Comparison of ENCODE assay signal across 8 cellular contexts in the genomic region with DNA sequence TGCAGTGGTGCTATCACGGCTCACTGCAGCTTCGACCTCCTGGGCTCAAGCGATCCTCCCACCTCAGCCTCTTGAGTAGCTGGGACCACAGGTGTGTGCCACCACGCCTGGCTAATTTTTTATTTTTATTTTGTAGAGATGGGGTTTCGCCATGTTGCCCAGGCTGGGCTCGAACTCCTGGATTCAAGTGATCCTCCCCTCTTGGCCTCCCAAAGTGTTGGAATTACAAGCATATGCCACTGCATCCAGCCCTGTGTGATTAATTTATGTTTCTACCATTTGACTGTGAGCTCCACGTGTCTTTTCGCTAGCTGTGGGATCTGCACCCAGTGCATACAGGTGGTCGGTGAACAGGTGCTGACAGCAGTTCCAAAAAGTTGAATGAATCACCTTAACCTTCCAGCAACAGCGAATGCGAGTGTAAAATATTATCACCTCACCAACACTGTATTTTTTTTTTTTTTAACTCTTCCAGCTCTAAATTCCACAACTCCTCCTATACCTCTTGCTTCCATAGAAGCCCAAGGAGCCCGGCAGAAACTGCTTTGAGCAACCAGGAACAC. TPM values are rescaled to one million over a fixed set of nuclear protein-coding genes. Genes with fewer than 3 reads are reported as not detected.
DNase-seq lines count a peak whose midpoint lies in the region; ATAC-seq and TF ChIP-seq lines count a peak whose summit lies in the region.

No MANE protein-coding gene starts in this region.

- H3K27ac Mint-ChIP-seq in Calu3 (ENCODE audit: unreplicated experiment) = peak overlapping the region; percentile 22

- WGBS in testis, 2 donors = 39 to 51% methylated on average over 12 of the region's 12 CpGs

- no peaks in the 10 kb centered on the region for H3K27me3 Mint-ChIP-seq in Calu3 (ENCODE audit: unreplicated experiment)

- no TSS peak for BruUV-seq in Calu3 (replicated peaks; lab: Mats Ljungman, UMichigan)

- ATAC-seq in GM21529 (IDR thresholded peaks at IDR 0.05; ENCODE audit: unreplicated experiment) (peak; percentile 29), left lobe of liver (no peak)

- H3K4me3 ChIP-seq in HUES48 (ENCODE audit: low read depth, low read length) = peak overlapping the region; percentile 25; the same call in 1 of the 2 replicates
- peak overlapping the region; percentile 30 for H3K4me3 ChIP-seq in fibroblast of mammary gland (ENCODE audit: control insufficient read depth, low read depth, low read length)
- H3K4me3 ChIP-seq in testis = peak overlapping the region; percentile 72 to 78
- H3K4me3 ChIP-seq in ascending aorta = peak overlapping the region in 1 of 2 donors; percentile 67

- intact Hi-C loops in Calu3 (cut with micrococcal nuclease; ENCODE audit: unreplicated experiment) (no loop called here), testis (cut with DNase I; ENCODE audit: low total_unique reads) (no loop called here), ascending aorta (cut with DNase I) (loop anchor here (1.0 to 5.0 kb wide), 8 partner anchors 43 to 531 kb away; partner anchors contain the start of genes MON1B, VAT1L and WWOX)

- H3K36me3 Mint-ChIP-seq in Calu3 (ENCODE audit: insufficient read depth, unreplicated experiment) = peaks cover 10% of the 10 kb centered on the region

- H3K27ac ChIP-seq in HUES48 (ENCODE audit: low read depth, low read length) = peak overlapping the region; percentile 21
- H3K27ac ChIP-seq in testis = no peak overlapping the region
- H3K27ac ChIP-seq in ascending aorta = no peak overlapping the region

- H3K27me3 ChIP-seq in HUES48 (ENCODE audit: control insufficient read depth, insufficient read depth, low read length) = no peaks in the 10 kb centered on the region
- no peaks in the 10 kb centered on the region for H3K27me3 ChIP-seq in testis
- no peaks in the 10 kb centered on the region for H3K27me3 ChIP-seq in ascending aorta

- no peaks in the 10 kb centered on the region for H3K9me3 ChIP-seq in HUES48 (ENCODE audit: control insufficient read depth, insufficient read depth, low read length)
- no peaks in the 10 kb centered on the region for H3K9me3 ChIP-seq in testis
- H3K9me3 ChIP-seq in ascending aorta = no peaks in the 10 kb centered on the region

- TF ChIP-seq CTCF in Calu3 (IDR thresholded peaks at IDR 0.05; ENCODE audit: unreplicated experiment) (no peak), fibroblast of mammary gland (conservative IDR thresholded peaks at IDR 0.05; ENCODE audit: control insufficient read depth, insufficient read depth, low read depth, low read length) (no peak), testis (IDR thresholded peaks at IDR 0.05) (no peak), ascending aorta (IDR thresholded peaks at IDR 0.05) (no peak)

- H3K36me3 ChIP-seq in HUES48 (ENCODE audit: control insufficient read depth, insufficient read depth, low read length) (no peaks in the 10 kb centered on the region), testis (ENCODE audit: low read depth, missing control alignments) (no peaks in the 10 kb centered on the region), ascending aorta (no peaks in the 10 kb centered on the region)

- no peak overlapping the region for H3K9ac ChIP-seq in HUES48 (ENCODE audit: low read depth, low read length)

- peaks cover 5% of the 10 kb centered on the region; the same call in 1 of the 2 replicates for H3K4me1 ChIP-seq in HUES48 (ENCODE audit: control insufficient read depth, insufficient read depth, low read length)
- H3K4me1 ChIP-seq in testis = peaks cover 6% of the 10 kb centered on the region
- no peaks in the 10 kb centered on the region for H3K4me1 ChIP-seq in ascending aorta

- no peak for TF ChIP-seq POLR2A in testis (IDR thresholded peaks at IDR 0.05)

- peaks cover 3% of the 10 kb centered on the region for H3K9me3 Mint-ChIP-seq in Calu3 (ENCODE audit: low read depth, unreplicated experiment)

- DNase-seq in Calu3 (peak; percentile 5), fibroblast of mammary gland (ENCODE audit: low read depth) (no peak), testis (no peak), ascending aorta (ENCODE audit: low spot score in 2 of 2) (no peak), ACHN (no peak), left lobe of liver (ENCODE audit: low spot score) (no peak)

- in situ Hi-C loops in ACHN (cut with HindIII; ENCODE audit: low pct_ligation_motif_present, low pct_unique_long_range_greater_than_20kb, low sequenced_read_pairs) = no loop called here

- peak overlapping the region; percentile 82 for H3K4me3 Mint-ChIP-seq in Calu3 (ENCODE audit: low read depth, unreplicated experiment)

- CTCF ChIA-PET in Calu3 (lab: Charles Lee) = interaction anchor here (0.6 to 0.8 kb wide), 2 partner anchors 116 to 138 kb away, joined by 3 to 4 read pairs; no protein-coding TSS in a partner anchor

- peaks cover 11% of the 10 kb centered on the region for H3K4me1 Mint-ChIP-seq in Calu3 (ENCODE audit: low read depth, unreplicated experiment)

RNA-seq across cellular contexts. Expression of gene NUDT7, which starts 0.5 kb away (rescaled TPM):
- total RNA-seq in Calu3 (2022) = 6.1 and 7.2 TPM in 2 replicates
- total RNA-seq in testis = 10 to 100 TPM; 10.4 to 13.2 TPM
- polyA plus RNA-seq in testis (ENCODE audit: insufficient read depth, low read depth, low replicate concordance) = 18.6 TPM
- total RNA-seq in ascending aorta = not detected
- total RNA-seq in left lobe of liver = 24.2 TPM
